In the genomic region with DNA sequence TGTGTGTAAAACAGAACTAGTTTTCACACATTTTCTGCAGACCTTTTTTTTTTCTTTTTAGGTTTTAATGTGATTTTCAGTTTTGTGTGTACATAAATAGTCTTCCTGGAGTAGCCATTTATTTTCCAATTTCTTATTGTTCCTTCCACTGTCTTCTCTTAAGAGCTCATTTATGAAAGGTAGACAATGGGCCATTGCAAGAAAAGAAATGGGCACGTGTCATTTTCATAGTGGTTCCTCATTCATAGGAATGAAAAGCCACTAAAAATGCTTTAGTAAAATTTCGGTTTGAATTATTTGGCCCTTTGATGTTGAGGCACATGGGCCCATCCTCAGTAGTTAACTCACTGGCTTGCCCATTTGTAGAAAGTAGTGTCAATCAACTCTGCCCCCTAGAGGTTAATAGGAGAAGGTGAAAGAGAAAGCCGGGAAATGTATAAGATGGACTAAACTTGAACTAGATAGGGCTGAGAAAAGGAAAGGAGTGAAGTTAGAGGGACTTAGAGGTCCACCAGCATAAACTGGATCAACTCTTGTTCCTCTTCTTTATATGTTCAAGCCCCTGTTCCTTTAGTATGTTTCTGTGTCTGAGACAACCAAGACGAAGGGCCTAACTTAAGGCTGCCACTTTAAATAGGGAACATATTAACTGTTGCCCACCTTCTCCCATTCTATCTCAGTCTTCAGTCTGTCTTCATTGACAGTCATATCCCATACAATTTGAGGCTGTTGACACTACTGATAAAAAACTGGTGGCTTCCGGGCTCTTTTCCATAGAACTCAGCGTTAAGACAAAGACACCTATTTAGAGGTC, we compare ENCODE assay signal across 8 cellular contexts.
DNase-seq lines count a peak whose midpoint lies in the region; ATAC-seq and TF ChIP-seq lines count a peak whose summit lies in the region.

No MANE protein-coding gene starts in this region.

- no peaks in the 10 kb centered on the region for H3K9me3 ChIP-seq in body of pancreas
- no peaks in the 10 kb centered on the region for H3K9me3 ChIP-seq in liver (ENCODE audit: control insufficient read depth in 4 of 4, low read length in 3 of 4)

- intact Hi-C loops in body of pancreas (cut with DNase I): no loop called here

- H3K9ac ChIP-seq in liver (ENCODE audit: low read depth in 1 of 2, low read length in 2 of 2): no peak overlapping the region

- peak; percentile 80 to 81 for TF ChIP-seq RAD21 in liver (IDR thresholded peaks at IDR 0.05)

- H3K4me3 ChIP-seq in body of pancreas (no peak overlapping the region), liver (ENCODE audit: low read depth in 1 of 3, low read length in 3 of 3) (no peak overlapping the region)

- WGBS in body of pancreas, 2 donors: 71 to 75% methylated on average over 6 of the region's 6 CpGs
- 81% methylated on average over 6 of the region's 6 CpGs for WGBS in liver

- DNase-seq in DMS53 (lab: John Stamatoyannopoulos, UW) (peak; percentile 43), DMS53 treated with DMSO at 0.1 percent for 48 hours (lab: John Stamatoyannopoulos, UW; ENCODE audit: unreplicated experiment) (no peak), NCI-H748 (lab: John Stamatoyannopoulos, UW; ENCODE audit: unreplicated experiment) (peak; percentile 42), body of pancreas (peak in 1 of 4 donors; percentile 11), NCI-H1092 treated with DMSO at 0.1 percent for 48 hours (lab: John Stamatoyannopoulos, UW) (no peak)

- H3K4me1 ChIP-seq in body of pancreas (no peaks in the 10 kb centered on the region), liver (ENCODE audit: control insufficient read depth in 4 of 4, insufficient read depth in 4 of 4, low read length in 3 of 4) (no peaks in the 10 kb centered on the region)

- peaks cover 4 to 17% of the 10 kb centered on the region in 2 donors for H3K36me3 ChIP-seq in body of pancreas (replicated peaks in 1 of 2; ENCODE audit: insufficient read depth in 1 of 2, low read depth in 2 of 2)
- H3K36me3 ChIP-seq in liver (ENCODE audit: control insufficient read depth in 4 of 4, insufficient read depth in 3 of 4, low read depth in 1 of 4, low read length in 3 of 4): peaks cover 6 to 75% (median 66%) of the 10 kb centered on the region in 4 donors

- ATAC-seq in GM19025 (IDR thresholded peaks at IDR 0.05; ENCODE audit: low read depth, unreplicated experiment) (peak; percentile 65), HG03139 (IDR thresholded peaks at IDR 0.05; ENCODE audit: unreplicated experiment) (peak; percentile 84), body of pancreas (peak; percentile 45)

- H3K27ac ChIP-seq in body of pancreas (no peak overlapping the region), liver (ENCODE audit: low read depth in 1 of 2, low read length in 2 of 2) (no peak overlapping the region)

- H3K27me3 ChIP-seq in body of pancreas (no peaks in the 10 kb centered on the region), liver (ENCODE audit: control insufficient read depth in 4 of 4, insufficient read depth in 4 of 4, low read length in 3 of 4) (no peaks in the 10 kb centered on the region)

- TF ChIP-seq CTCF in body of pancreas (IDR thresholded peaks at IDR 0.05) (peak; percentile 37 to 66 (median 60)), liver (IDR thresholded peaks at IDR 0.05; ENCODE audit: low read depth, low read length, missing input control) (peak; percentile 59)

- TF ChIP-seq POLR2A in body of pancreas (IDR thresholded peaks at IDR 0.05): no peak

TF ChIP-seq in liver, 16 proteins besides CTCF, POLR2A, EP300 and RAD21:
- TF ChIP-seq, protein P1, sequence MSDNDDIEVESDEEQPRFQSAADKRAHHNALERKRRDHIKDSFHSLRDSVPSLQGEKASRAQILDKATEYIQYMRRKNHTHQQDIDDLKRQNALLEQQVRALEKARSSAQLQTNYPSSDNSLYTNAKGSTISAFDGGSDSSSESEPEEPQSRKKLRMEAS (IDR thresholded peaks at IDR 0.05): no peak
- TF ChIP-seq GABPA (IDR thresholded peaks at IDR 0.05 in 1 of 2, conservative IDR thresholded peaks at IDR 0.05 in 1 of 2) (no peak), RXRA (IDR thresholded peaks at IDR 0.05) (no peak), TAF1 (conservative IDR thresholded peaks at IDR 0.05) (no peak), SP1 (IDR thresholded peaks at IDR 0.05) (no peak), FOXA1 (IDR thresholded peaks at IDR 0.05) (no peak), JUND (IDR thresholded peaks at IDR 0.05) (no peak)
- TF ChIP-seq, protein P2, sequence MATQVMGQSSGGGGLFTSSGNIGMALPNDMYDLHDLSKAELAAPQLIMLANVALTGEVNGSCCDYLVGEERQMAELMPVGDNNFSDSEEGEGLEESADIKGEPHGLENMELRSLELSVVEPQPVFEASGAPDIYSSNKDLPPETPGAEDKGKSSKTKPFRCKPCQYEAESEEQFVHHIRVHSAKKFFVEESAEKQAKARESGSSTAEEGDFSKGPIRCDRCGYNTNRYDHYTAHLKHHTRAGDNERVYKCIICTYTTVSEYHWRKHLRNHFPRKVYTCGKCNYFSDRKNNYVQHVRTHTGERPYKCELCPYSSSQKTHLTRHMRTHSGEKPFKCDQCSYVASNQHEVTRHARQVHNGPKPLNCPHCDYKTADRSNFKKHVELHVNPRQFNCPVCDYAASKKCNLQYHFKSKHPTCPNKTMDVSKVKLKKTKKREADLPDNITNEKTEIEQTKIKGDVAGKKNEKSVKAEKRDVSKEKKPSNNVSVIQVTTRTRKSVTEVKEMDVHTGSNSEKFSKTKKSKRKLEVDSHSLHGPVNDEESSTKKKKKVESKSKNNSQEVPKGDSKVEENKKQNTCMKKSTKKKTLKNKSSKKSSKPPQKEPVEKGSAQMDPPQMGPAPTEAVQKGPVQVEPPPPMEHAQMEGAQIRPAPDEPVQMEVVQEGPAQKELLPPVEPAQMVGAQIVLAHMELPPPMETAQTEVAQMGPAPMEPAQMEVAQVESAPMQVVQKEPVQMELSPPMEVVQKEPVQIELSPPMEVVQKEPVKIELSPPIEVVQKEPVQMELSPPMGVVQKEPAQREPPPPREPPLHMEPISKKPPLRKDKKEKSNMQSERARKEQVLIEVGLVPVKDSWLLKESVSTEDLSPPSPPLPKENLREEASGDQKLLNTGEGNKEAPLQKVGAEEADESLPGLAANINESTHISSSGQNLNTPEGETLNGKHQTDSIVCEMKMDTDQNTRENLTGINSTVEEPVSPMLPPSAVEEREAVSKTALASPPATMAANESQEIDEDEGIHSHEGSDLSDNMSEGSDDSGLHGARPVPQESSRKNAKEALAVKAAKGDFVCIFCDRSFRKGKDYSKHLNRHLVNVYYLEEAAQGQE (IDR thresholded peaks at IDR 0.05): no peak

Comparison
In these comparisons a context has a peak if more than half of its experiments do, and no peak if none do; other contexts are left out.
1. DNase-seq: peak in DMS53 (single experiment) and NCI-H748 (single experiment); none in DMS53 treated with DMSO at 0.1 percent for 48 hours (single experiment) and NCI-H1092 treated with DMSO at 0.1 percent for 48 hours (single experiment).
2. Peak in every context shown above with its lines, with median percentiles within 50 percentile points of each other: ATAC-seq.